In the genomic region with DNA sequence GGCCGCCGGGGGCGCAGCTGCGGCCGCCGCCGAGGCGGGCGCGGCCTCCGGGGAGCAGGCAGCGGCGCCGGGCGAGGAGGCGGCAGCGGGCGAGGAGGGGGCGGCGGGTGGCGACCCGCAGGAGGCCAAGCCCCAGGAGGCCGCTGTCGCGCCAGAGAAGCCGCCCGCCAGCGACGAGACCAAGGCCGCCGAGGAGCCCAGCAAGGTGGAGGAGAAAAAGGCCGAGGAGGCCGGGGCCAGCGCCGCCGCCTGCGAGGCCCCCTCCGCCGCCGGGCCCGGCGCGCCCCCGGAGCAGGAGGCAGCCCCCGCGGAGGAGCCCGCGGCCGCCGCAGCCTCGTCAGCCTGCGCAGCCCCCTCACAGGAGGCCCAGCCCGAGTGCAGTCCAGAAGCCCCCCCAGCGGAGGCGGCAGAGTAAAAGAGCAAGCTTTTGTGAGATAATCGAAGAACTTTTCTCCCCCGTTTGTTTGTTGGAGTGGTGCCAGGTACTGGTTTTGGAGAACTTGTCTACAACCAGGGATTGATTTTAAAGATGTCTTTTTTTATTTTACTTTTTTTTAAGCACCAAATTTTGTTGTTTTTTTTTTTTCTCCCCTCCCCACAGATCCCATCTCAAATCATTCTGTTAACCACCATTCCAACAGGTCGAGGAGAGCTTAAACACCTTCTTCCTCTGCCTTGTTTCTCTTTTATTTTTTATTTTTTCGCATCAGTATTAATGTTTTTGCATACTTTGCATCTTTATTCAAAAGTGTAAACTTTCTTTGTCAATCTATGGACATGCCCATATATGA, we compare ENCODE assay signal across 1 cellular context.
TF ChIP-seq lines count a peak whose summit lies in the region.

No MANE protein-coding gene starts in this region.

TF ChIP-seq in H1, 55 proteins besides CTCF, POLR2A, EP300 and RAD21:
- TF ChIP-seq YY1 (IDR thresholded peaks at IDR 0.05; ENCODE audit: low read depth, low read length) (no peak), RXRA (IDR thresholded peaks at IDR 0.05; ENCODE audit: insufficient read depth, low read depth, low read length) (no peak), HDAC6 (IDR thresholded peaks at IDR 0.05; ENCODE audit: low read depth, low read length) (no peak), SP4 (IDR thresholded peaks at IDR 0.05; ENCODE audit: low read length) (no peak), BRCA1 (IDR thresholded peaks at IDR 0.05; ENCODE audit: low read depth, low read length) (no peak), ASH2L (IDR thresholded peaks at IDR 0.05; ENCODE audit: low read length) (no peak), EGR1 (IDR thresholded peaks at IDR 0.05; ENCODE audit: borderline replicate concordance, low read depth, low read length) (no peak)
- TF ChIP-seq, protein P1, sequence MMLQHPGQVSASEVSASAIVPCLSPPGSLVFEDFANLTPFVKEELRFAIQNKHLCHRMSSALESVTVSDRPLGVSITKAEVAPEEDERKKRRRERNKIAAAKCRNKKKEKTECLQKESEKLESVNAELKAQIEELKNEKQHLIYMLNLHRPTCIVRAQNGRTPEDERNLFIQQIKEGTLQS (IDR thresholded peaks at IDR 0.05; ENCODE audit: insufficient read depth, low read depth, low read length): no peak
